In the genomic region with DNA sequence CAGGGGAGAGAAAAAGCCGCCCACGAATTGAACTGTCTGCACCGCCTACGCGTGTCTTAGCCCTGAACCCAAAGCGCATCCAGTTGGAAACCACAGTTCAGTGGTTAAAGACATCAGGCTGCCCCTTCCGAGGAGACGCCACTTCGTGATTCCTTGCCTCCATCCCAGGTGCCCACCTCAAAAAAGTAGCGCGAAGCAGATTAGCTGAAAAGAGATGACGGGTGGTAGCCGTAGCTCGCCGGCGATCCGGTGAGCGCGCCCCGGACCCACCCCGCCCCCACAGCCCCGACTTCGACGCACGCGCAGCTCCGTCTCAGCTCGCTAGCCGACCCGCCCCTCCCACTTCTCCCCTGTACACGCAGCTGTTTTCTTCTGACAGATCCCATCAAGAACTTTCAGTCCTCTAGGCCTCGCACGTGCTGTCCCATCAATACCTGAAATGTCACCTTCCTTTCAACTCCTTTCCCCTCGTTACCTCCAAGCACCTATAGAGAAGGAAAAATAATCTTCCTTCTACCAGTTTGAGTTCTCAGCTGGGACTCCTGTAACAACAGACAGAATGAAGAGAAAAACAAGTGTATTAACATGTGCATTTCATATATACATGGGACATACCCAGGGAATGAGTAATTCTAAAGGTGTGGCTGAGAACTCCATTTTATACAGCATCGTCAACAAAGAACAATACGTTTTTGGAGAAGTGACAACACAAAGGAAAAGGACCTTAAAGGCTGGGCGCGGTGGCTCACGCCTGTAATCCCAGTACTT, we compare ENCODE assay signal across 1 cellular context.
TF ChIP-seq lines count a peak whose summit lies in the region.

No MANE protein-coding gene starts in this region.

TF ChIP-seq in K562, 482 proteins besides CTCF, POLR2A, EP300 and RAD21 (continued from another document and continues in another):
- TF ChIP-seq, protein P1, sequence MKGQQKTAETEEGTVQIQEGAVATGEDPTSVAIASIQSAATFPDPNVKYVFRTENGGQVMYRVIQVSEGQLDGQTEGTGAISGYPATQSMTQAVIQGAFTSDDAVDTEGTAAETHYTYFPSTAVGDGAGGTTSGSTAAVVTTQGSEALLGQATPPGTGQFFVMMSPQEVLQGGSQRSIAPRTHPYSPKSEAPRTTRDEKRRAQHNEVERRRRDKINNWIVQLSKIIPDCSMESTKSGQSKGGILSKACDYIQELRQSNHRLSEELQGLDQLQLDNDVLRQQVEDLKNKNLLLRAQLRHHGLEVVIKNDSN (CRISPR knock-in tag; IDR thresholded peaks at IDR 0.05) = 0 out of 2 replicates have a peak, but pooled peaks have one; percentile 2
- TF ChIP-seq NCOA1 (IDR thresholded peaks at IDR 0.05; ENCODE audit: low read depth) (no peak), ZNF778 (CRISPR knock-in tag; IDR thresholded peaks at IDR 0.05) (no peak), KDM1A (IDR thresholded peaks at IDR 0.05) (peak in 1 of 2 experiments; percentile 66; a peak in 2 of 4 replicates), KDM5B (IDR thresholded peaks at IDR 0.05; ENCODE audit: insufficient replicate concordance, low read depth, low read length) (no peak), GTF2E2 (tag; IDR thresholded peaks at IDR 0.05) (no peak), ZNF324 (CRISPR knock-in tag; IDR thresholded peaks at IDR 0.05) (no peak), TCF7 (IDR thresholded peaks at IDR 0.05; ENCODE audit: borderline replicate concordance) (no peak), DACH1 (IDR thresholded peaks at IDR 0.05; ENCODE audit: partially characterized antibody) (peak; percentile 88), TAF15 (IDR thresholded peaks at IDR 0.05; ENCODE audit: low read depth, low read length) (no peak), ATF1 (CRISPR knock-in tag; IDR thresholded peaks at IDR 0.05) (no peak), ATF1 (tag; IDR thresholded peaks at IDR 0.05) (no peak), ZEB2 (IDR thresholded peaks at IDR 0.05) (peak; percentile 77; the same call in 1 of the 2 replicates), ETV5 (CRISPR knock-in tag; IDR thresholded peaks at IDR 0.05; ENCODE audit: low read depth) (no peak), CBFA2T3 (IDR thresholded peaks at IDR 0.05) (peak; percentile 26; the same call in 1 of the 2 replicates), ZKSCAN8 (CRISPR knock-in tag; IDR thresholded peaks at IDR 0.05) (no peak), RCOR1 (IDR thresholded peaks at IDR 0.05; ENCODE audit: borderline replicate concordance in 1 of 2, low read depth in 2 of 2, low read length in 2 of 2) (peak in 1 of 2 experiments; percentile 36; a peak in 1 of 4 replicates), PYGO2 (tag; IDR thresholded peaks at IDR 0.05) (no peak), POLR2H (tag; IDR thresholded peaks at IDR 0.05; ENCODE audit: low read depth) (no peak), ZNF431 (CRISPR knock-in tag; IDR thresholded peaks at IDR 0.05) (no peak), ATF7 (IDR thresholded peaks at IDR 0.05) (no peak), THAP12 (CRISPR knock-in tag; IDR thresholded peaks at IDR 0.05) (peak; percentile 56; the same call in 1 of the 2 replicates), HDAC3 (IDR thresholded peaks at IDR 0.05; ENCODE audit: borderline replicate concordance, partially characterized antibody) (no peak), DLX4 (CRISPR knock-in tag; IDR thresholded peaks at IDR 0.05) (no peak), ARID4B (CRISPR knock-in tag; IDR thresholded peaks at IDR 0.05) (0 out of 2 replicates have a peak, but pooled peaks have one; percentile 69), HOMEZ (CRISPR knock-in tag; IDR thresholded peaks at IDR 0.05) (no peak), TCF3 (CRISPR knock-in tag; IDR thresholded peaks at IDR 0.05) (0 out of 2 replicates have a peak, but pooled peaks have one; percentile 21), GATAD2A (IDR thresholded peaks at IDR 0.05) (no peak), ZNF436 (CRISPR knock-in tag; IDR thresholded peaks at IDR 0.05) (no peak), RBM22 (IDR thresholded peaks at IDR 0.05; ENCODE audit: low read depth, low read length, poor library complexity, severe bottlenecking) (no peak), CHD1 (IDR thresholded peaks at IDR 0.05; ENCODE audit: low read length) (peak; percentile 77), TOE1 (IDR thresholded peaks at IDR 0.05; ENCODE audit: borderline replicate concordance) (peak; percentile 0; the same call in 1 of the 2 replicates), TOE1 (CRISPR knock-in tag; IDR thresholded peaks at IDR 0.05; ENCODE audit: borderline replicate concordance, low read depth) (no peak), MXI1 (IDR thresholded peaks at IDR 0.05; ENCODE audit: low read depth, low read length) (peak; percentile 90), ARID1B (IDR thresholded peaks at IDR 0.05) (no peak), ZNF12 (CRISPR knock-in tag; IDR thresholded peaks at IDR 0.05) (no peak), ZNF644 (tag; IDR thresholded peaks at IDR 0.05; ENCODE audit: low read depth) (no peak), HBP1 (CRISPR knock-in tag; IDR thresholded peaks at IDR 0.05) (no peak)
- TF ChIP-seq, protein P2, sequence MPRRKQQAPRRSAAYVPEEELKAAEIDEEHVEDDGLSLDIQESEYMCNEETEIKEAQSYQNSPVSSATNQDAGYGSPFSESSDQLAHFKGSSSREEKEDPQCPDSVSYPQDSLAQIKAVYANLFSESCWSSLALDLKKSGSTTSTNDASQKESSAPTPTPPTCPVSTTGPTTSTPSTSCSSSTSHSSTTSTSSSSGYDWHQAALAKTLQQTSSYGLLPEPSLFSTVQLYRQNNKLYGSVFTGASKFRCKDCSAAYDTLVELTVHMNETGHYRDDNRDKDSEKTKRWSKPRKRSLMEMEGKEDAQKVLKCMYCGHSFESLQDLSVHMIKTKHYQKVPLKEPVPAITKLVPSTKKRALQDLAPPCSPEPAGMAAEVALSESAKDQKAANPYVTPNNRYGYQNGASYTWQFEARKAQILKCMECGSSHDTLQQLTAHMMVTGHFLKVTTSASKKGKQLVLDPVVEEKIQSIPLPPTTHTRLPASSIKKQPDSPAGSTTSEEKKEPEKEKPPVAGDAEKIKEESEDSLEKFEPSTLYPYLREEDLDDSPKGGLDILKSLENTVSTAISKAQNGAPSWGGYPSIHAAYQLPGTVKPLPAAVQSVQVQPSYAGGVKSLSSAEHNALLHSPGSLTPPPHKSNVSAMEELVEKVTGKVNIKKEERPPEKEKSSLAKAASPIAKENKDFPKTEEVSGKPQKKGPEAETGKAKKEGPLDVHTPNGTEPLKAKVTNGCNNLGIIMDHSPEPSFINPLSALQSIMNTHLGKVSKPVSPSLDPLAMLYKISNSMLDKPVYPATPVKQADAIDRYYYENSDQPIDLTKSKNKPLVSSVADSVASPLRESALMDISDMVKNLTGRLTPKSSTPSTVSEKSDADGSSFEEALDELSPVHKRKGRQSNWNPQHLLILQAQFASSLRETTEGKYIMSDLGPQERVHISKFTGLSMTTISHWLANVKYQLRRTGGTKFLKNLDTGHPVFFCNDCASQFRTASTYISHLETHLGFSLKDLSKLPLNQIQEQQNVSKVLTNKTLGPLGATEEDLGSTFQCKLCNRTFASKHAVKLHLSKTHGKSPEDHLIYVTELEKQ (CRISPR knock-in tag; IDR thresholded peaks at IDR 0.05) = no peak
- TF ChIP-seq, protein P3, sequence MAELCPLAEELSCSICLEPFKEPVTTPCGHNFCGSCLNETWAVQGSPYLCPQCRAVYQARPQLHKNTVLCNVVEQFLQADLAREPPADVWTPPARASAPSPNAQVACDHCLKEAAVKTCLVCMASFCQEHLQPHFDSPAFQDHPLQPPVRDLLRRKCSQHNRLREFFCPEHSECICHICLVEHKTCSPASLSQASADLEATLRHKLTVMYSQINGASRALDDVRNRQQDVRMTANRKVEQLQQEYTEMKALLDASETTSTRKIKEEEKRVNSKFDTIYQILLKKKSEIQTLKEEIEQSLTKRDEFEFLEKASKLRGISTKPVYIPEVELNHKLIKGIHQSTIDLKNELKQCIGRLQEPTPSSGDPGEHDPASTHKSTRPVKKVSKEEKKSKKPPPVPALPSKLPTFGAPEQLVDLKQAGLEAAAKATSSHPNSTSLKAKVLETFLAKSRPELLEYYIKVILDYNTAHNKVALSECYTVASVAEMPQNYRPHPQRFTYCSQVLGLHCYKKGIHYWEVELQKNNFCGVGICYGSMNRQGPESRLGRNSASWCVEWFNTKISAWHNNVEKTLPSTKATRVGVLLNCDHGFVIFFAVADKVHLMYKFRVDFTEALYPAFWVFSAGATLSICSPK (IDR thresholded peaks at IDR 0.05; ENCODE audit: borderline replicate concordance) = no peak
- TF ChIP-seq, protein P4, sequence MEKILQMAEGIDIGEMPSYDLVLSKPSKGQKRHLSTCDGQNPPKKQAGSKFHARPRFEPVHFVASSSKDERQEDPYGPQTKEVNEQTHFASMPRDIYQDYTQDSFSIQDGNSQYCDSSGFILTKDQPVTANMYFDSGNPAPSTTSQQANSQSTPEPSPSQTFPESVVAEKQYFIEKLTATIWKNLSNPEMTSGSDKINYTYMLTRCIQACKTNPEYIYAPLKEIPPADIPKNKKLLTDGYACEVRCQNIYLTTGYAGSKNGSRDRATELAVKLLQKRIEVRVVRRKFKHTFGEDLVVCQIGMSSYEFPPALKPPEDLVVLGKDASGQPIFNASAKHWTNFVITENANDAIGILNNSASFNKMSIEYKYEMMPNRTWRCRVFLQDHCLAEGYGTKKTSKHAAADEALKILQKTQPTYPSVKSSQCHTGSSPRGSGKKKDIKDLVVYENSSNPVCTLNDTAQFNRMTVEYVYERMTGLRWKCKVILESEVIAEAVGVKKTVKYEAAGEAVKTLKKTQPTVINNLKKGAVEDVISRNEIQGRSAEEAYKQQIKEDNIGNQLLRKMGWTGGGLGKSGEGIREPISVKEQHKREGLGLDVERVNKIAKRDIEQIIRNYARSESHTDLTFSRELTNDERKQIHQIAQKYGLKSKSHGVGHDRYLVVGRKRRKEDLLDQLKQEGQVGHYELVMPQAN (IDR thresholded peaks at IDR 0.05; ENCODE audit: borderline replicate concordance) = peak; percentile 95
